24 cellular contexts compared by ENCODE assay signal in genomic region chr3:143604402-143604801, GRCh38.
DNase-seq lines count a peak whose midpoint lies in the region; ATAC-seq and TF ChIP-seq lines count a peak whose summit lies in the region.
"Had no signal": no experiment of that assay in that cellular context is flagged by ENCODE, and none has a peak within 500 bp of the region (broad histone marks: within the 10 kb centered on the region; RNA-seq: fewer than 3 reads in every experiment).

No MANE protein-coding gene starts in this region.

- intact Hi-C loops in CD8-positive, alpha-beta T cell (cut with DNase I, micrococcal nuclease), result no loop called here

- peak; percentile 30 for ATAC-seq in GM18868 (IDR thresholded peaks at IDR 0.05; ENCODE audit: unreplicated experiment)
- ATAC-seq in GM21576 (IDR thresholded peaks at IDR 0.05; ENCODE audit: unreplicated experiment), result peak; percentile 15
- ATAC-seq in HG03520 (IDR thresholded peaks at IDR 0.05; ENCODE audit: unreplicated experiment), result peak; percentile 12
- ATAC-seq in naive B cell (ENCODE audit: low read depth in 2 of 2), result no peak
- ATAC-seq in activated T-cell treated with anti-CD3 and anti-CD28 coated beads, Interleukin-2, amount 50 U/mL, for 4 hours, result no peak
- no peak for ATAC-seq in GM18867 (IDR thresholded peaks at IDR 0.05; ENCODE audit: unreplicated experiment)
- ATAC-seq in HG03097 (IDR thresholded peaks at IDR 0.05; ENCODE audit: low FRiP score, unreplicated experiment), result no peak
- no peak for ATAC-seq in CD8-positive, alpha-beta T cell
- ATAC-seq: activated CD4-positive, alpha-beta T cell treated with anti-CD3 and anti-CD28 coated beads for 36 hours; activated T-cell treated with anti-CD3 and anti-CD28 coated beads, Interleukin-2, amount 50 U/mL, for 72 hours; naive thymus-derived CD4-positive, alpha-beta T cell; stimulated activated naive CD8-positive, alpha-beta T cell treated with anti-CD3 and anti-CD28 coated beads, Interleukin-15, amount 100 ng/mL, for 72 hours had no signal

- H3K27me3 ChIP-seq in CD8-positive, alpha-beta T cell (ENCODE audit: insufficient read depth, low read length), result no peaks in the 10 kb centered on the region
- H3K27me3 ChIP-seq: ascending aorta, SJCRH30, tibial artery had no signal

- no peak overlapping the region for H3K27ac ChIP-seq in CD8-positive, alpha-beta T cell (ENCODE audit: low read depth, low read length)
- H3K27ac ChIP-seq: ascending aorta, SJCRH30, tibial artery had no signal

- no peak overlapping the region for H3K4me3 ChIP-seq in CD8-positive, alpha-beta T cell (ENCODE audit: low read depth, low read length)
- H3K4me3 ChIP-seq: ascending aorta, HAP-1, SJCRH30, tibial artery had no signal

- CTCF ChIA-PET in CD8-positive, alpha-beta T cell (lab: Charles Lee), result no interaction called here

- H3K4me1 Mint-ChIP-seq in naive B cell, result peaks cover 29 to 48% (median 31%) of the 10 kb centered on the region in 3 donors
- no peaks in the 10 kb centered on the region for H3K4me1 Mint-ChIP-seq in activated T-cell treated with anti-CD3 and anti-CD28 coated beads, Interleukin-2, amount 50 U/mL, for 4 hours (ENCODE audit: low read depth)
- H3K4me1 Mint-ChIP-seq in CD8-positive, alpha-beta T cell (ENCODE audit: low read depth), result no peaks in the 10 kb centered on the region
- H3K4me1 Mint-ChIP-seq: activated naive CD4-positive, alpha-beta T cell treated with anti-CD3 and anti-CD28 coated beads, Interleukin-2, amount 10 ng/mL, durations not matched to agents 7 days and 5 days; CD8-positive, alpha-beta memory T cell; central memory CD8-positive, alpha-beta T cell; stimulated activated naive CD8-positive, alpha-beta T cell treated with anti-CD3 and anti-CD28 coated beads, Interleukin-15, amount 100 ng/mL, for 72 hours had no signal

- POLR2A ChIA-PET in CD8-positive, alpha-beta T cell (lab: Charles Lee), result no interaction called here

- no peaks in the 10 kb centered on the region for H3K4me1 ChIP-seq in CD8-positive, alpha-beta T cell (ENCODE audit: insufficient read depth, low read length)
- H3K4me1 ChIP-seq: ascending aorta, HAP-1, SJCRH30 had no signal

- no peaks in the 10 kb centered on the region for H3K27me3 Mint-ChIP-seq in naive B cell
- H3K27me3 Mint-ChIP-seq in activated T-cell treated with anti-CD3 and anti-CD28 coated beads, Interleukin-2, amount 50 U/mL, for 4 hours (ENCODE audit: low read depth), result no peaks in the 10 kb centered on the region
- H3K27me3 Mint-ChIP-seq in CD8-positive, alpha-beta T cell (ENCODE audit: low read depth), result no peaks in the 10 kb centered on the region
- H3K27me3 Mint-ChIP-seq: activated CD4-positive, alpha-beta T cell treated with anti-CD3 and anti-CD28 coated beads for 36 hours; activated naive CD4-positive, alpha-beta T cell treated with anti-CD3 and anti-CD28 coated beads, Interleukin-2, amount 10 ng/mL, durations not matched to agents 7 days and 5 days; CD8-positive, alpha-beta memory T cell; central memory CD8-positive, alpha-beta T cell; naive thymus-derived CD4-positive, alpha-beta T cell; stimulated activated naive CD8-positive, alpha-beta T cell treated with anti-CD3 and anti-CD28 coated beads, Interleukin-15, amount 100 ng/mL, for 72 hours had no signal

- no peaks in the 10 kb centered on the region for H3K9me3 ChIP-seq in CD8-positive, alpha-beta T cell (ENCODE audit: low read length)
- H3K9me3 ChIP-seq: ascending aorta, HAP-1, SJCRH30, tibial artery had no signal

- DNase-seq in naive B cell, result no peak
- no peak for DNase-seq in activated T-cell treated with anti-CD3 and anti-CD28 coated beads, Interleukin-2, amount 50 U/mL, for 4 hours
- no peak for DNase-seq in CD8-positive, alpha-beta T cell
- DNase-seq: activated CD4-positive, alpha-beta T cell treated with anti-CD3 and anti-CD28 coated beads for 36 hours; activated naive CD4-positive, alpha-beta T cell treated with anti-CD3 and anti-CD28 coated beads, Interleukin-2, amount 10 ng/mL, durations not matched to agents 7 days and 5 days; activated T-cell treated with anti-CD3 and anti-CD28 coated beads, Interleukin-2, amount 50 U/mL, for 72 hours; CD8-positive, alpha-beta memory T cell; DMS53; mesendoderm; naive thymus-derived CD4-positive, alpha-beta T cell; NCI-H1436 treated with DMSO at 0.1 percent for 48 hours; NCI-H524; SJCRH30; stimulated activated naive CD8-positive, alpha-beta T cell treated with anti-CD3 and anti-CD28 coated beads, Interleukin-15, amount 100 ng/mL, for 72 hours; T-helper 1 cell; tibial artery had no signal

- H3K36me3 Mint-ChIP-seq in naive B cell, result peaks cover 0 to 6% of the 10 kb centered on the region in 2 donors
- H3K36me3 Mint-ChIP-seq in activated T-cell treated with anti-CD3 and anti-CD28 coated beads, Interleukin-2, amount 50 U/mL, for 4 hours (ENCODE audit: insufficient read depth), result peaks cover 11% of the 10 kb centered on the region
- H3K36me3 Mint-ChIP-seq in CD8-positive, alpha-beta T cell, result no peaks in the 10 kb centered on the region
- H3K36me3 Mint-ChIP-seq: activated naive CD4-positive, alpha-beta T cell treated with anti-CD3 and anti-CD28 coated beads, Interleukin-2, amount 10 ng/mL, durations not matched to agents 7 days and 5 days had no signal

- TF ChIP-seq CTCF in CD8-positive, alpha-beta T cell (IDR thresholded peaks at IDR 0.05), result no peak

- H3K9me3 Mint-ChIP-seq in naive B cell, result no peaks in the 10 kb centered on the region
- peaks cover 3% of the 10 kb centered on the region for H3K9me3 Mint-ChIP-seq in activated T-cell treated with anti-CD3 and anti-CD28 coated beads, Interleukin-2, amount 50 U/mL, for 4 hours
- no peaks in the 10 kb centered on the region for H3K9me3 Mint-ChIP-seq in CD8-positive, alpha-beta T cell
- H3K9me3 Mint-ChIP-seq: activated naive CD4-positive, alpha-beta T cell treated with anti-CD3 and anti-CD28 coated beads, Interleukin-2, amount 10 ng/mL, durations not matched to agents 7 days and 5 days; activated T-cell treated with anti-CD3 and anti-CD28 coated beads, Interleukin-2, amount 50 U/mL, for 72 hours; CD8-positive, alpha-beta memory T cell; central memory CD8-positive, alpha-beta T cell; stimulated activated naive CD8-positive, alpha-beta T cell treated with anti-CD3 and anti-CD28 coated beads, Interleukin-15, amount 100 ng/mL, for 72 hours had no signal

- H3K27ac Mint-ChIP-seq in naive B cell, result peak overlapping the region in 3 of 6 donors; percentile 20 to 49 (median 24)
- H3K27ac Mint-ChIP-seq in CD8-positive, alpha-beta T cell, result no peak overlapping the region
- H3K27ac Mint-ChIP-seq: activated CD4-positive, alpha-beta T cell treated with anti-CD3 and anti-CD28 coated beads for 36 hours; activated naive CD4-positive, alpha-beta T cell treated with anti-CD3 and anti-CD28 coated beads, Interleukin-2, amount 10 ng/mL, durations not matched to agents 7 days and 5 days; activated T-cell treated with anti-CD3 and anti-CD28 coated beads, Interleukin-2, amount 50 U/mL, for 72 hours; naive thymus-derived CD4-positive, alpha-beta T cell; stimulated activated naive CD8-positive, alpha-beta T cell treated with anti-CD3 and anti-CD28 coated beads, Interleukin-15, amount 100 ng/mL, for 72 hours had no signal

- H3K4me3 Mint-ChIP-seq in naive B cell, result peak overlapping the region in 6 of 8 donors; percentile 1 to 63 (median 38)
- no peak overlapping the region for H3K4me3 Mint-ChIP-seq in activated T-cell treated with anti-CD3 and anti-CD28 coated beads, Interleukin-2, amount 50 U/mL, for 4 hours
- no peak overlapping the region for H3K4me3 Mint-ChIP-seq in CD8-positive, alpha-beta T cell
- H3K4me3 Mint-ChIP-seq: activated CD4-positive, alpha-beta T cell treated with anti-CD3 and anti-CD28 coated beads for 36 hours; activated naive CD4-positive, alpha-beta T cell treated with anti-CD3 and anti-CD28 coated beads, Interleukin-2, amount 10 ng/mL, durations not matched to agents 7 days and 5 days; activated T-cell treated with anti-CD3 and anti-CD28 coated beads, Interleukin-2, amount 50 U/mL, for 72 hours; CD8-positive, alpha-beta memory T cell; central memory CD8-positive, alpha-beta T cell; naive thymus-derived CD4-positive, alpha-beta T cell; stimulated activated naive CD8-positive, alpha-beta T cell treated with anti-CD3 and anti-CD28 coated beads, Interleukin-15, amount 100 ng/mL, for 72 hours had no signal

- no peaks in the 10 kb centered on the region for H3K36me3 ChIP-seq in CD8-positive, alpha-beta T cell (ENCODE audit: insufficient read depth, low read length)
- H3K36me3 ChIP-seq: ascending aorta, HAP-1, SJCRH30, tibial artery had no signal

Comparison
In these comparisons a context has a peak if more than half of its experiments do, and no peak if none do; other contexts are left out.
1. ATAC-seq: peak in GM18868 (single experiment), GM21576 (single experiment) and HG03520 (single experiment); none in naive B cell (0 of 2), activated T-cell treated with anti-CD3 and anti-CD28 coated beads, Interleukin-2, amount 50 U/mL, for 4 hours (0 of 2), GM18867 (single experiment), HG03097 (single experiment) and CD8-positive, alpha-beta T cell (single experiment).
2. H3K4me3 Mint-ChIP-seq: peak in naive B cell (6 of 8); none in activated T-cell treated with anti-CD3 and anti-CD28 coated beads, Interleukin-2, amount 50 U/mL, for 4 hours (single experiment) and CD8-positive, alpha-beta T cell (single experiment).